32 cellular contexts compared by ENCODE assay signal in genomic region chr7:107002804-107003137, GRCh38.
"Had no signal": no experiment of that assay in that cellular context is flagged by ENCODE, and none has a peak within 500 bp of the region (broad histone marks: within the 10 kb centered on the region; RNA-seq: fewer than 3 reads in every experiment).

No MANE protein-coding gene starts in this region.

- H3K27me3 ChIP-seq: ascending aorta, breast epithelium, cardiac muscle cell, colonic mucosa, dorsolateral prefrontal cortex, gastrocnemius medialis, heart left ventricle had no signal

- H3K9me3 ChIP-seq: ascending aorta, breast epithelium, colonic mucosa, gastrocnemius medialis, heart left ventricle had no signal

- H3K4me1 ChIP-seq: ascending aorta, breast epithelium, colonic mucosa, gastrocnemius medialis had no signal

- H3K36me3 ChIP-seq: ascending aorta, breast epithelium, cardiac muscle cell, colonic mucosa, gastrocnemius medialis, heart left ventricle, WERI-Rb-1 had no signal

- H3K27ac ChIP-seq: ascending aorta, breast epithelium, cardiac muscle cell, colonic mucosa, dorsolateral prefrontal cortex, gastrocnemius medialis, heart left ventricle, WERI-Rb-1 had no signal

- ATAC-seq: activated CD4-positive, CD25-positive, alpha-beta regulatory T cell treated with anti-CD3 and anti-CD28 coated beads, Interleukin-2, amount 50 U/mL, for 24 hours; activated CD8-positive, alpha-beta memory T cell treated with anti-CD3 and anti-CD28 coated beads, Interleukin-2, amount 10 ng/mL, durations not matched to agents 7 days and 5 days; activated CD8-positive, alpha-beta T cell treated with anti-CD3 and anti-CD28 coated beads, Interleukin-2, amount 10 ng/mL, durations not matched to agents 7 days and 5 days; activated naive CD4-positive, alpha-beta T cell treated with anti-CD3 and anti-CD28 coated beads, Interleukin-2, amount 50 U/mL, for 72 hours; activated T-cell treated with anti-CD3 and anti-CD28 coated beads, Interleukin-2, amount 50 U/mL, for 72 hours; esophagus mucosa; gastrocnemius medialis; heart left ventricle; T-helper 17 cell had no signal

- H3K4me3 ChIP-seq: ascending aorta, breast epithelium, cardiac muscle cell, colonic mucosa, dorsolateral prefrontal cortex, gastrocnemius medialis, heart left ventricle had no signal

- DNase-seq: activated B cell treated with CpG ODN at 0.5 μM for 24 hours; activated CD4-positive, alpha-beta memory T cell treated with anti-CD3 and anti-CD28 coated beads for 36 hours; activated CD4-positive, alpha-beta T cell treated with anti-CD3 and anti-CD28 coated beads for 48 hours; activated CD8-positive, alpha-beta memory T cell treated with anti-CD3 and anti-CD28 coated beads, Interleukin-2, amount 10 ng/mL, durations not matched to agents 7 days and 5 days; activated CD8-positive, alpha-beta memory T cell treated with anti-CD3 and anti-CD28 coated beads, Interleukin-2, amount 50 U/mL, for 4 hours; activated CD8-positive, alpha-beta T cell treated with anti-CD3 and anti-CD28 coated beads, Interleukin-2, amount 10 ng/mL, durations not matched to agents 7 days and 5 days; activated gamma-delta T cell; activated naive CD4-positive, alpha-beta T cell; activated naive CD4-positive, alpha-beta T cell treated with anti-CD3 and anti-CD28 coated beads, Interleukin-2, amount 10 ng/mL, durations not matched to agents 7 days and 5 days; activated naive CD8-positive, alpha-beta T cell treated with anti-CD3 and anti-CD28 coated beads, Interleukin-2, amount 10 ng/mL, durations not matched to agents 7 days and 5 days; activated T-cell treated with anti-CD3 and anti-CD28 coated beads, Interleukin-2, amount 50 U/mL, for 24 hours; activated T-cell treated with anti-CD3 and anti-CD28 coated beads, Interleukin-2, amount 50 U/mL, for 72 hours; central memory CD4-positive, alpha-beta T cell; cerebellar nuclear complex; colonic mucosa; dorsolateral prefrontal cortex; effector memory CD4-positive, alpha-beta T cell; endodermal cell; foreskin fibroblast; gastrocnemius medialis; glutamatergic neuron; heart left ventricle; T-helper 1 cell; T-helper 17 cell; T1000; WERI-Rb-1 had no signal
